ENCODE assay signal across 21 cellular contexts in the genomic region with DNA sequence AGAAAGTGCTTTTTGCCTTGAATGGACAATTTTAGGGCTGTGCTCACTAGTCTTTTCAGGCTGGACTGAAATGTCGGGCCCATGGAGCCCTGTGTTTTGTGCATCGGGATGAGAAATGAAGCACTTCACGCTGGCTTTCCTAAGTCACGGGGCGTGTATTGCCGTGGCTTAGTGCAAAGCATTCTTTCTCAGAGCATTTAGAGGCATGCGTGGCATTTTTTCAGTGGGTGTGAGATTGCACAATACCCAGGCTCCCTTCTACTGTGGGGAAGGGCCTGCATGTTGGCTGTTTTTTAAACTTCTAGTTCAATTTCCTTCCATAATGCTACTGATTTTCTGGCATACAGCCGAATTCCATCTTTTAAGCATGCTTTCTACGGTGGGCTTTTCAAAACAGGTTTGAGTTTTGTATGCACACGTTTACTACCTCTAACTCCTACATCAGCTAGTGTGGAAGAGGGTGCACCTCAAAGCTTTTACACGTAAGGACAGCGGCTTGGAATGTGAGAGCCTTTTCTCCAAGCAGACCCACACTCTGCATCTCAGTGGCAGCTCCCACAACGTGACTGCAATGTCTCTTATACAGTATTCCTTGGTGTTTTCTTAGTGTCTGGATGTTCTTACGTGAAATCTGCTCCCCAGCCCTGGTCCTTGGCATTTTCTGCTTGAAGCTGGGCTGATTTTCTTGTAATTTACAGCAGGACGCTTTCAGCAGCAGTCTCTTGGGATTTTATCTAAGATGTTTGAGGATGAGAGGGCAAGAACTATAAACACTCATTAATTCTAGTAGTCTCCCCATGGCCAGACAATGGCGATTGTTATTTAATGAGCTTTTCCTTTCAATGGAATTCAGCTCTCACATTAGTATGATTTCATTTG. TPM values are rescaled to one million over a fixed set of nuclear protein-coding genes. Genes with fewer than 3 reads are reported as not detected.
DNase-seq lines count a peak whose midpoint lies in the region; ATAC-seq, FAIRE-seq and TF ChIP-seq lines count a peak whose summit lies in the region.
"Had no signal": no experiment of that assay in that cellular context is flagged by ENCODE, and none has a peak within 500 bp of the region (broad histone marks: within the 10 kb centered on the region; RNA-seq: fewer than 3 reads in every experiment).

No MANE protein-coding gene starts in this region.

- no peak for FAIRE-seq in astrocyte (lab: Jason Lieb, UNC)
- FAIRE-seq: H54 had no signal

- no peak overlapping the region for H3K4me2 ChIP-seq in astrocyte (ENCODE audit: low read length)
- H3K4me2 ChIP-seq: KMS-11 had no signal

- no peaks in the 10 kb centered on the region for H4K20me1 ChIP-seq in astrocyte (ENCODE audit: insufficient read depth, low read length)

- no peak overlapping the region for H3K4me3 Mint-ChIP-seq in astrocyte (ENCODE audit: unreplicated experiment)
- H3K4me3 Mint-ChIP-seq: dendritic cell treated with granulocyte-macrophage colony-stimulating factor and Interleukin-4, amounts not matched to agents 40 ng/mL and 50 ng/mL, for 4 days had no signal

- DNase-seq in GM03348 (ENCODE audit: low spot score) = peak; percentile 78
- DNase-seq in astrocyte (ENCODE audit: low read depth) = peak; percentile 64
- DNase-seq in fibroblast of the aortic adventitia (ENCODE audit: low read depth) = peak; percentile 29
- DNase-seq in renal cortical epithelial cell (ENCODE audit: low read depth) = peak; percentile 42
- no peak for DNase-seq in NCI-H226
- DNase-seq in NCI-H146 (lab: John Stamatoyannopoulos, UW) = no peak
- DNase-seq in NCI-H128 (lab: John Stamatoyannopoulos, UW; ENCODE audit: unreplicated experiment) = no peak
- DNase-seq: activated CD4-positive, alpha-beta T cell treated with anti-CD3 and anti-CD28 coated beads, Interleukin-2, amount 50 U/mL, for 1 hour; activated naive CD4-positive, alpha-beta T cell; DND-41; NCI-H1092; NCI-H2107; NCI-H69; right cardiac atrium; Right ventricle myocardium superior; stimulated activated CD4-positive, alpha-beta T cell treated with anti-CD3 and anti-CD28 coated beads, Interleukin-1b, Interleukin-23, amount 100 ng/mL, for 48 hours had no signal

- TF ChIP-seq CTCF in astrocyte (IDR thresholded peaks at IDR 0.05; ENCODE audit: insufficient read depth, low read depth, low read length) (no peak), fibroblast of the aortic adventitia (IDR thresholded peaks at IDR 0.05; ENCODE audit: insufficient read depth, low read length) (no peak)

- H3K27ac Mint-ChIP-seq in astrocyte (ENCODE audit: unreplicated experiment) = no peak overlapping the region
- H3K27ac Mint-ChIP-seq: dendritic cell treated with granulocyte-macrophage colony-stimulating factor and Interleukin-4, amounts not matched to agents 40 ng/mL and 50 ng/mL, for 4 days had no signal

- H3K4me1 Mint-ChIP-seq in astrocyte (ENCODE audit: low read depth, unreplicated experiment) = peaks cover 8% of the 10 kb centered on the region

- no peaks in the 10 kb centered on the region for H3K9me3 ChIP-seq in astrocyte (ENCODE audit: insufficient read depth, low read depth, low read length)
- H3K9me3 ChIP-seq: neutrophil had no signal

- H3K4me3 ChIP-seq in astrocyte (ENCODE audit: insufficient read depth, low read depth, low read length) (no peak overlapping the region), fibroblast of the aortic adventitia (ENCODE audit: low read depth, low read length) (no peak overlapping the region)

- peaks cover 20% of the 10 kb centered on the region for H3K36me3 Mint-ChIP-seq in astrocyte (ENCODE audit: low read depth, unreplicated experiment)

- H3K9me3 Mint-ChIP-seq in astrocyte (ENCODE audit: unreplicated experiment) = no peaks in the 10 kb centered on the region
- H3K9me3 Mint-ChIP-seq: dendritic cell treated with granulocyte-macrophage colony-stimulating factor and Interleukin-4, amounts not matched to agents 40 ng/mL and 50 ng/mL, for 4 days had no signal

- no peaks in the 10 kb centered on the region for H3K79me2 ChIP-seq in astrocyte (ENCODE audit: insufficient read depth, low read length)

- no peak overlapping the region for H3K27ac ChIP-seq in astrocyte (ENCODE audit: low read depth, low read length)
- H3K27ac ChIP-seq: KMS-11, neutrophil had no signal

- no peak overlapping the region for H2AFZ ChIP-seq in astrocyte (ENCODE audit: low read depth, low read length)

- peaks cover 38% of the 10 kb centered on the region for H3K36me3 ChIP-seq in astrocyte (ENCODE audit: insufficient read depth, low read length)

- no peak for ATAC-seq in HG02798 (IDR thresholded peaks at IDR 0.05; ENCODE audit: poor library complexity, unreplicated experiment)
- ATAC-seq: right cardiac atrium had no signal

- H3K27me3 ChIP-seq in astrocyte (ENCODE audit: insufficient read depth, low read length) = no peaks in the 10 kb centered on the region
- H3K27me3 ChIP-seq: neutrophil had no signal

- H3K9ac ChIP-seq in astrocyte (ENCODE audit: low read length) = no peak overlapping the region
- H3K9ac ChIP-seq: KMS-11 had no signal

- no peaks in the 10 kb centered on the region for H3K4me1 ChIP-seq in astrocyte (ENCODE audit: insufficient read depth, low read length)

- H3K27me3 Mint-ChIP-seq in astrocyte (ENCODE audit: low read depth, unreplicated experiment) = no peaks in the 10 kb centered on the region
- H3K27me3 Mint-ChIP-seq: dendritic cell treated with granulocyte-macrophage colony-stimulating factor and Interleukin-4, amounts not matched to agents 40 ng/mL and 50 ng/mL, for 4 days had no signal

RNA-seq across cellular contexts. Expression of a gene that starts 12.3 kb away (rescaled TPM):
- total RNA-seq in astrocyte (30.3 and 32.5 TPM in 2 replicates), fibroblast of the aortic adventitia (ENCODE audit: low replicate concordance) (8.6 and 29.5 TPM in 2 replicates), renal cortical epithelial cell (33.9 and 50.8 TPM in 2 replicates)

Comparison
In these comparisons a context has a peak if more than half of its experiments do, and no peak if none do; other contexts are left out.
1. DNase-seq: peak in GM03348 (single experiment), astrocyte (single experiment), fibroblast of the aortic adventitia (single experiment) and renal cortical epithelial cell (single experiment); none in NCI-H226 (single experiment), NCI-H146 (single experiment) and NCI-H128 (single experiment).